2 cellular contexts compared by ENCODE assay signal in the genomic region with DNA sequence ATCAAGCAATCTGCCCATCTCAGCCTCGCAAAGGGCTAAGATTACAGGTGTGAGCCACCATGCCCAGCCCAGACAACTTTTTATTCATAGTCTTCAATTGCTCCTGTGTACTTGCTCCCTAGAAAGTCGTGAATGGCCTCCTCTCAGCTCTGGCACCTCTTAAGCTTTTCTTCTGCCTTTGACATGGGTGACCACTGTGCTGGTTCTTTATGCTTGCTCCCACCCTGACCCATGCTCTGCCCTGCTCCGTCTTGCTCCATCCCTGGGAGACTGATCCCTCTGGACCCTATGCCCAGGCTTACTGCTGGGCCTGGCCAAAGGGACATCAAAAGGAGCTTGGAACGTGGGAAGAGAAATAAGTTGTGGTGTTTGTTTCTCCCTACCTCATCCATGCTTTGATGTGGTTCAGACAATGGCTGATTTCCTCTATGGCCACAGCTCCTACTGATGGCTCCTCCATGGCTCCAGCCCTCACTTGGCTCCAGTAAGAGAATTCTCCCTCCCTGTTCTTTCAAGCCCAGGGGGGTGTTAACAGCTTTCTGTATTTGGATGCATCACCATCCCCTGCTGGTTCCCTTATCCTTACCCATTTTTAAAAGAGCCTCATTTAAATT.
TF ChIP-seq lines count a peak whose summit lies in the region.

No MANE protein-coding gene starts in this region.

TF ChIP-seq in GM23338, 12 proteins besides CTCF, POLR2A, EP300 and RAD21:
- TF ChIP-seq NANOG (IDR thresholded peaks at IDR 0.05; ENCODE audit: borderline replicate concordance), result no peak
- TF ChIP-seq, protein P1, sequence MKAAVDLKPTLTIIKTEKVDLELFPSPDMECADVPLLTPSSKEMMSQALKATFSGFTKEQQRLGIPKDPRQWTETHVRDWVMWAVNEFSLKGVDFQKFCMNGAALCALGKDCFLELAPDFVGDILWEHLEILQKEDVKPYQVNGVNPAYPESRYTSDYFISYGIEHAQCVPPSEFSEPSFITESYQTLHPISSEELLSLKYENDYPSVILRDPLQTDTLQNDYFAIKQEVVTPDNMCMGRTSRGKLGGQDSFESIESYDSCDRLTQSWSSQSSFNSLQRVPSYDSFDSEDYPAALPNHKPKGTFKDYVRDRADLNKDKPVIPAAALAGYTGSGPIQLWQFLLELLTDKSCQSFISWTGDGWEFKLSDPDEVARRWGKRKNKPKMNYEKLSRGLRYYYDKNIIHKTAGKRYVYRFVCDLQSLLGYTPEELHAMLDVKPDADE (IDR thresholded peaks at IDR 0.05), result no peak

TF ChIP-seq in H1, 55 proteins besides CTCF, POLR2A, EP300 and RAD21:
- TF ChIP-seq BRCA1 (IDR thresholded peaks at IDR 0.05; ENCODE audit: low read depth, low read length) (no peak), SP1 (IDR thresholded peaks at IDR 0.05; ENCODE audit: low read depth, low read length) (no peak), KDM1A (IDR thresholded peaks at IDR 0.05; ENCODE audit: borderline replicate concordance, low read length) (no peak), SAP30 (IDR thresholded peaks at IDR 0.05; ENCODE audit: insufficient read depth, insufficient replicate concordance, low read length) (no peak)
